Comparison of ENCODE assay signal across 9 cellular contexts in the genomic region with DNA sequence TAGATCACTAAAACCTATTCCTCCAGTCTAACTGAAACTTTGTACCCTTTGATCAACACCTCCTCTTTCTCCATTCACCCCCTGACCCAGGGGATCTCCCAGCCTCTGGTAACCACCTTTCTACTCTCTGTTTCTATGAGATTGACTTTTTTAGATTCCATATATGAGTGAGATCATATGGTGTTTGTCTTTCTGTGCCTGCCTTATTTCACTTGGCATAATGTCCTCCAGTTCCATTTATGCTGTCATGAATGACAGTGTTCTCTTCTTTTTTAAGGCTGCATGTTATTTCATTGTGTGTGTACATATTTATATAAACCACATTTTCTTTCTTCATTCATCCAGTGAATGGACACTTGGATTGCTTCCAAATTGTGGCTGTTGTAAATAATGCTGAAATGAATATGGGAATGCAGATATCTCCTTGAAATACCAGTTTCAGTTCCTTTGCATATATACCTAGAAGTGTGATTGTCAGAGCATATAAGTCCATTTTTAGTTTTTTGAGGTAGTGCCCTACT. TPM values are rescaled to one million over a fixed set of nuclear protein-coding genes. Genes with fewer than 3 reads are reported as not detected.
DNase-seq lines count a peak whose midpoint lies in the region; ATAC-seq, FAIRE-seq and TF ChIP-seq lines count a peak whose summit lies in the region.
"Had no signal": no experiment of that assay in that cellular context is flagged by ENCODE, and none has a peak within 500 bp of the region (broad histone marks: within the 10 kb centered on the region; RNA-seq: fewer than 3 reads in every experiment).

No MANE protein-coding gene starts in this region.

- ATAC-seq in CD4-positive, CD25-positive, alpha-beta regulatory T cell (ENCODE audit: low read depth in 2 of 2): no peak
- ATAC-seq in GM18907 (IDR thresholded peaks at IDR 0.05; ENCODE audit: unreplicated experiment) (peak; percentile 77), HG02884 (IDR thresholded peaks at IDR 0.05; ENCODE audit: unreplicated experiment) (peak; percentile 74)

- H3K27me3 Mint-ChIP-seq in CD4-positive, CD25-positive, alpha-beta regulatory T cell: no peaks in the 10 kb centered on the region
- no peaks in the 10 kb centered on the region for H3K27me3 Mint-ChIP-seq in activated T-cell treated with anti-CD3 and anti-CD28 coated beads, Interleukin-2, amount 50 U/mL, for 24 hours
- peaks cover 1% of the 10 kb centered on the region for H3K27me3 Mint-ChIP-seq in endothelial cell (ENCODE audit: unreplicated experiment)

- no peak for FAIRE-seq in kidney (lab: Jason Lieb, UNC)

- no peaks in the 10 kb centered on the region for H3K9me3 Mint-ChIP-seq in CD4-positive, CD25-positive, alpha-beta regulatory T cell
- peaks cover 3% of the 10 kb centered on the region for H3K9me3 Mint-ChIP-seq in activated T-cell treated with anti-CD3 and anti-CD28 coated beads, Interleukin-2, amount 50 U/mL, for 24 hours
- H3K9me3 Mint-ChIP-seq in endothelial cell (ENCODE audit: unreplicated experiment): no peaks in the 10 kb centered on the region
- H3K9me3 Mint-ChIP-seq: neural crest cell had no signal

- no peaks in the 10 kb centered on the region for H3K4me1 ChIP-seq in CD4-positive, CD25-positive, alpha-beta regulatory T cell (ENCODE audit: control insufficient read depth, insufficient read depth, low read length, poor library complexity, severe bottlenecking)
- H3K4me1 ChIP-seq in kidney (ENCODE audit: control insufficient read depth in 1 of 2, insufficient read depth in 1 of 2, low read depth in 1 of 2, low read length in 2 of 2): no peaks in the 10 kb centered on the region

- peak in 1 of 3 donors; percentile 38 for DNase-seq in CD4-positive, CD25-positive, alpha-beta regulatory T cell
- no peak for DNase-seq in activated T-cell treated with anti-CD3 and anti-CD28 coated beads, Interleukin-2, amount 50 U/mL, for 24 hours
- DNase-seq in GM20000 (ENCODE audit: low spot score) (no peak), endothelial cell (ENCODE audit: low spot score) (no peak), kidney (no peak)
- DNase-seq in effector CD4-positive, alpha-beta T cell: no peak

- TF ChIP-seq CTCF in GM20000 (IDR thresholded peaks at IDR 0.05; ENCODE audit: extremely low read depth, missing control alignments): no peak
- no peak for TF ChIP-seq CTCF in endothelial cell (IDR thresholded peaks at IDR 0.05; ENCODE audit: unreplicated experiment)
- no peak for TF ChIP-seq CTCF in kidney (IDR thresholded peaks at IDR 0.05; ENCODE audit: borderline replicate concordance, extremely low read depth, insufficient read depth)

- H3K9me3 ChIP-seq in CD4-positive, CD25-positive, alpha-beta regulatory T cell (ENCODE audit: control insufficient read depth in 2 of 2, low read length in 2 of 2): no peaks in the 10 kb centered on the region
- no peaks in the 10 kb centered on the region for H3K9me3 ChIP-seq in kidney (ENCODE audit: control insufficient read depth in 1 of 2, low read length in 2 of 2)

- no peak overlapping the region for H3K4me3 ChIP-seq in CD4-positive, CD25-positive, alpha-beta regulatory T cell (ENCODE audit: low read depth, low read length)
- no peak overlapping the region for H3K4me3 ChIP-seq in kidney (ENCODE audit: low read length in 2 of 2)

- H3K9ac ChIP-seq in kidney (ENCODE audit: low read length in 2 of 2): no peak overlapping the region

- no peak overlapping the region for H3K27ac ChIP-seq in CD4-positive, CD25-positive, alpha-beta regulatory T cell (ENCODE audit: insufficient read depth, low read length, poor library complexity, severe bottlenecking)
- no peak overlapping the region for H3K27ac ChIP-seq in kidney (ENCODE audit: low read depth in 2 of 2, low read length in 2 of 2)

- no peaks in the 10 kb centered on the region for H3K27me3 ChIP-seq in CD4-positive, CD25-positive, alpha-beta regulatory T cell (ENCODE audit: control insufficient read depth, insufficient read depth, low read length)

- intact Hi-C loops in kidney (cut with DNase I): no loop called here

- peaks cover 4 to 13% (median 10%) of the 10 kb centered on the region in 4 donors for H3K4me1 Mint-ChIP-seq in CD4-positive, CD25-positive, alpha-beta regulatory T cell
- H3K4me1 Mint-ChIP-seq in activated T-cell treated with anti-CD3 and anti-CD28 coated beads, Interleukin-2, amount 50 U/mL, for 24 hours (ENCODE audit: low read depth): peaks cover 67% of the 10 kb centered on the region
- peaks cover 5% of the 10 kb centered on the region for H3K4me1 Mint-ChIP-seq in endothelial cell (ENCODE audit: unreplicated experiment)
- H3K4me1 Mint-ChIP-seq: neural crest cell had no signal

- H3K36me3 Mint-ChIP-seq in CD4-positive, CD25-positive, alpha-beta regulatory T cell: peaks cover 66% of the 10 kb centered on the region
- peaks cover 95% of the 10 kb centered on the region for H3K36me3 Mint-ChIP-seq in activated T-cell treated with anti-CD3 and anti-CD28 coated beads, Interleukin-2, amount 50 U/mL, for 24 hours (ENCODE audit: low read depth)
- H3K36me3 Mint-ChIP-seq in endothelial cell (ENCODE audit: low read depth, unreplicated experiment): peaks cover 31% of the 10 kb centered on the region

- H3K27ac Mint-ChIP-seq in CD4-positive, CD25-positive, alpha-beta regulatory T cell: peak overlapping the region in 2 of 3 donors; percentile 31
- H3K27ac Mint-ChIP-seq in activated T-cell treated with anti-CD3 and anti-CD28 coated beads, Interleukin-2, amount 50 U/mL, for 24 hours: peak overlapping the region; percentile 80
- no peak overlapping the region for H3K27ac Mint-ChIP-seq in endothelial cell (ENCODE audit: unreplicated experiment)

- H3K36me3 ChIP-seq in CD4-positive, CD25-positive, alpha-beta regulatory T cell (ENCODE audit: control insufficient read depth, insufficient read depth, low read length): peaks cover 73% of the 10 kb centered on the region
- peaks cover 33 to 44% of the 10 kb centered on the region in 2 donors for H3K36me3 ChIP-seq in kidney (ENCODE audit: control insufficient read depth in 1 of 2, insufficient read depth in 2 of 2, low read length in 2 of 2)

- no peak overlapping the region for H3K4me3 Mint-ChIP-seq in CD4-positive, CD25-positive, alpha-beta regulatory T cell
- peak overlapping the region; percentile 13 for H3K4me3 Mint-ChIP-seq in activated T-cell treated with anti-CD3 and anti-CD28 coated beads, Interleukin-2, amount 50 U/mL, for 24 hours
- H3K4me3 Mint-ChIP-seq in endothelial cell (ENCODE audit: unreplicated experiment): no peak overlapping the region
- H3K4me3 Mint-ChIP-seq: neural crest cell had no signal

RNA-seq across cellular contexts. Expression of a gene that starts 57.7 kb away (rescaled TPM):
- 12.4 TPM for total RNA-seq in CD4-positive, CD25-positive, alpha-beta regulatory T cell
- polyA plus RNA-seq in CD4-positive, CD25-positive, alpha-beta regulatory T cell: 1 to 10 TPM; 4.0 to 5.8 (median 5.3) TPM
- total RNA-seq in endothelial cell (ENCODE audit: unreplicated experiment) (10.5 TPM), kidney (11.0 TPM)
- polyA plus RNA-seq in kidney (ENCODE audit: insufficient read depth, low read depth, low replicate concordance): 6.9 TPM

Comparison
In these comparisons a context has a peak if more than half of its experiments do, and no peak if none do; other contexts are left out.
1. ATAC-seq: peak in GM18907 (single experiment) and HG02884 (single experiment); none in CD4-positive, CD25-positive, alpha-beta regulatory T cell (0 of 2).